Comparison of ENCODE assay signal across 19 cellular contexts in the genomic region with DNA sequence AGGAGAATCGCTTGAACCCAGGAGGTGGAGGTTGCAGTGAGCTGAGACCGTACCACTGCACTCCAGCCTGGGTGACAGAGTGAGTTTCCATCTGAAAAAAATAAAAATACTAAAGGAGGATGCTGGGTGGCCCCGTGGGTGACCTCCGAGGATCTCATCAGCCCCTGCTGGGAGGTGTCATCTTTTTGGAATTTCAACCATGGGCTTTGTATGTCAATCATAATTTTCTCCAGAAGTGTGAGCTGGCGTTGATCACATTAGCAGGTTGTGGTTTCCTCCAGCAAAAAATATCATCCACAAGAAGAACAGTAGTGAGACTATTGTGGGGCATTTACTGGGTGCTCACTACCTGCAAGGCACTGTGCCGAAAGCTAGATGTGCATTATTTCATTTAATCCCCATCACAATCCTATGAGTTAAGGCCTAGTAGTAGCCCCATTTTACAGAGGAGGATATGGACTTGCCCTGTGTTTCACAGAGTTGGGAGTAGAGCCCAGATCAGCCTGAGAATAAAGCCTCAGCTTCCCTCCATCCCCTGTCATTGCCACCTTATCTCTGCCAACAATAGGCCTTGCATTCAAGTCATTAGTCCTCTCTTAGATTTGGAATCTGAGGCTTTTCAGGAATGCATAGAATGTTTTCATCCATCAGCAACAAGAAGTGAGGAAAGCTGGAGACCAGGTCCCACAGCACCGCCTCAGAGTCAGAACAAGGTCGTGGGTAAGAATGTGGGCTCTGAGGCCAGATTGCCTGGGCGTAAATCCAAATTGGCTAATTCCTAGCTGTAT. TPM values are rescaled to one million over a fixed set of nuclear protein-coding genes. Genes with fewer than 3 reads are reported as not detected.
DNase-seq lines count a peak whose midpoint lies in the region; ATAC-seq, FAIRE-seq and TF ChIP-seq lines count a peak whose summit lies in the region.
"Had no signal": no experiment of that assay in that cellular context is flagged by ENCODE, and none has a peak within 500 bp of the region (broad histone marks: within the 10 kb centered on the region; RNA-seq: fewer than 3 reads in every experiment).

No MANE protein-coding gene starts in this region.

- H3K4me3 Mint-ChIP-seq in activated naive CD4-positive, alpha-beta T cell treated with anti-CD3 and anti-CD28 coated beads, Interleukin-2, amount 10 ng/mL, durations not matched to agents 7 days and 5 days = no peak overlapping the region
- H3K4me3 Mint-ChIP-seq: naive B cell had no signal

- ATAC-seq in left cardiac atrium = peak; percentile 89 to 93
- ATAC-seq: activated CD4-positive, CD25-positive, alpha-beta regulatory T cell treated with anti-CD3 and anti-CD28 coated beads, Interleukin-2, amount 50 U/mL, for 24 hours had no signal

- H3K9me3 ChIP-seq in kidney (ENCODE audit: control insufficient read depth in 1 of 2, low read length in 2 of 2) = no peaks in the 10 kb centered on the region

- CTCF ChIA-PET in activated naive CD4-positive, alpha-beta T cell treated with anti-CD3 and anti-CD28 coated beads, Interleukin-2, amount 10 ng/mL, durations not matched to agents 7 days and 5 days (lab: Charles Lee) = no interaction called here

- peak; percentile 20 for DNase-seq in GM03348 (ENCODE audit: low spot score)
- peak; percentile 31 to 66 for DNase-seq in SW 1271 (lab: John Stamatoyannopoulos, UW)
- no peak for DNase-seq in left cardiac atrium
- DNase-seq in retinal pigment epithelial cell (ENCODE audit: low read depth) = peak; percentile 85
- no peak for DNase-seq in SW480 (ENCODE audit: low spot score)
- DNase-seq in COR-L47 (lab: John Stamatoyannopoulos, UW) = no peak
- no peak for DNase-seq in kidney
- DNase-seq in activated naive CD4-positive, alpha-beta T cell treated with anti-CD3 and anti-CD28 coated beads, Interleukin-2, amount 10 ng/mL, durations not matched to agents 7 days and 5 days = no peak
- DNase-seq: activated naive CD4-positive, alpha-beta T cell; caudate nucleus; Karpas-422; naive B cell; NCI-H187 treated with DMSO at 0.1 percent for 48 hours; NCI-H524; OCI-M1 had no signal

- no peaks in the 10 kb centered on the region for H3K36me3 Mint-ChIP-seq in activated naive CD4-positive, alpha-beta T cell treated with anti-CD3 and anti-CD28 coated beads, Interleukin-2, amount 10 ng/mL, durations not matched to agents 7 days and 5 days
- H3K36me3 Mint-ChIP-seq: naive B cell had no signal

- no peaks in the 10 kb centered on the region for H3K36me3 ChIP-seq in kidney (ENCODE audit: control insufficient read depth in 1 of 2, insufficient read depth in 2 of 2, low read length in 2 of 2)

- H3K27me3 Mint-ChIP-seq in activated naive CD4-positive, alpha-beta T cell treated with anti-CD3 and anti-CD28 coated beads, Interleukin-2, amount 10 ng/mL, durations not matched to agents 7 days and 5 days = peaks cover 13% of the 10 kb centered on the region

- H3K4me3 ChIP-seq in retinal pigment epithelial cell (ENCODE audit: low read length) = no peak overlapping the region
- H3K4me3 ChIP-seq in kidney (ENCODE audit: low read length in 2 of 2) = no peak overlapping the region

- intact Hi-C loops in left cardiac atrium (cut with DNase I) = no loop called here
- intact Hi-C loops in kidney (cut with DNase I) = no loop called here

- no peaks in the 10 kb centered on the region for H3K4me1 Mint-ChIP-seq in activated naive CD4-positive, alpha-beta T cell treated with anti-CD3 and anti-CD28 coated beads, Interleukin-2, amount 10 ng/mL, durations not matched to agents 7 days and 5 days
- H3K4me1 Mint-ChIP-seq: naive B cell had no signal

- no peak overlapping the region for H3K27ac ChIP-seq in kidney (ENCODE audit: low read depth in 2 of 2, low read length in 2 of 2)

- H3K9ac ChIP-seq in kidney (ENCODE audit: low read length in 2 of 2) = no peak overlapping the region

- H3K4me1 ChIP-seq in kidney (ENCODE audit: control insufficient read depth in 1 of 2, insufficient read depth in 1 of 2, low read depth in 1 of 2, low read length in 2 of 2) = no peaks in the 10 kb centered on the region

- TF ChIP-seq CTCF in retinal pigment epithelial cell (conservative IDR thresholded peaks at IDR 0.05; ENCODE audit: low read depth, low read length) (no peak), kidney (IDR thresholded peaks at IDR 0.05; ENCODE audit: borderline replicate concordance, extremely low read depth, insufficient read depth) (no peak)

- FAIRE-seq in kidney (lab: Jason Lieb, UNC) = no peak
- FAIRE-seq: endometrium, GM12892 had no signal

- no peak overlapping the region for H3K27ac Mint-ChIP-seq in activated naive CD4-positive, alpha-beta T cell treated with anti-CD3 and anti-CD28 coated beads, Interleukin-2, amount 10 ng/mL, durations not matched to agents 7 days and 5 days
- H3K27ac Mint-ChIP-seq: naive B cell, progenitor cell of endocrine pancreas had no signal

- H3K9me3 Mint-ChIP-seq in activated naive CD4-positive, alpha-beta T cell treated with anti-CD3 and anti-CD28 coated beads, Interleukin-2, amount 10 ng/mL, durations not matched to agents 7 days and 5 days = no peaks in the 10 kb centered on the region
- H3K9me3 Mint-ChIP-seq: naive B cell had no signal

RNA-seq across cellular contexts. Expression of a gene that starts 39.8 kb away (rescaled TPM):
- total RNA-seq in left cardiac atrium (under 1 TPM; 0.10 to 0.12 TPM), kidney (not detected)
- 0.04 TPM for polyA plus RNA-seq in kidney (ENCODE audit: insufficient read depth, low read depth, low replicate concordance)

Comparison
In these comparisons a context has a peak if more than half of its experiments do, and no peak if none do; other contexts are left out.
1. DNase-seq: peak in GM03348 (single experiment), SW 1271 (2 of 2) and retinal pigment epithelial cell (single experiment); none in left cardiac atrium (single experiment), SW480 (single experiment), COR-L47 (single experiment), kidney (single experiment) and activated naive CD4-positive, alpha-beta T cell treated with anti-CD3 and anti-CD28 coated beads, Interleukin-2, amount 10 ng/mL, durations not matched to agents 7 days and 5 days (single experiment).